9 cellular contexts compared by ENCODE assay signal in genomic region chr11:62217191-62217748, GRCh38. TPM values are rescaled to one million over a fixed set of nuclear protein-coding genes. Genes with fewer than 3 reads are reported as not detected.
DNase-seq lines count a peak whose midpoint lies in the region; ATAC-seq and TF ChIP-seq lines count a peak whose summit lies in the region.
"Had no signal": no experiment of that assay in that cellular context is flagged by ENCODE, and none has a peak within 500 bp of the region (broad histone marks: within the 10 kb centered on the region; RNA-seq: fewer than 3 reads in every experiment).

No MANE protein-coding gene starts in this region.

- no peaks in the 10 kb centered on the region for H3K36me3 Mint-ChIP-seq in progenitor cell of endocrine pancreas (ENCODE audit: insufficient read depth)
- H3K36me3 Mint-ChIP-seq in activated T-helper 17 cell treated with anti-CD3 and anti-CD28 coated beads, Interleukin-2, amount 50 U/mL, for 72 hours (ENCODE audit: low read depth), result no peaks in the 10 kb centered on the region
- peaks cover 2% of the 10 kb centered on the region for H3K36me3 Mint-ChIP-seq in activated naive CD8-positive, alpha-beta T cell treated with anti-CD3 and anti-CD28 coated beads, Interleukin-2, amount 50 U/mL, for 24 hours (ENCODE audit: low read depth)
- H3K36me3 Mint-ChIP-seq: CD4-positive, CD25-positive, alpha-beta regulatory T cell had no signal

- TF ChIP-seq POLR2A in NB4 (IDR thresholded peaks at IDR 0.05; ENCODE audit: extremely low read depth, insufficient read length), result no peak
- TF ChIP-seq POLR2A in body of pancreas (IDR thresholded peaks at IDR 0.05), result no peak

- H3K4me3 Mint-ChIP-seq in progenitor cell of endocrine pancreas (ENCODE audit: low read depth), result no peak overlapping the region
- no peak overlapping the region for H3K4me3 Mint-ChIP-seq in activated T-helper 17 cell treated with anti-CD3 and anti-CD28 coated beads, Interleukin-2, amount 50 U/mL, for 72 hours
- no peak overlapping the region for H3K4me3 Mint-ChIP-seq in activated naive CD8-positive, alpha-beta T cell treated with anti-CD3 and anti-CD28 coated beads, Interleukin-2, amount 50 U/mL, for 24 hours
- H3K4me3 Mint-ChIP-seq: CD4-positive, CD25-positive, alpha-beta regulatory T cell had no signal

- H3K27me3 ChIP-seq in body of pancreas, result no peaks in the 10 kb centered on the region

- WGBS in body of pancreas, 2 donors, result 48 to 52% methylated on average over 5 of the region's 5 CpGs

- H3K4me3 ChIP-seq in NB4 (ENCODE audit: low read depth, low read length), result no peak overlapping the region
- H3K4me3 ChIP-seq in body of pancreas, result no peak overlapping the region
- H3K4me3 ChIP-seq in mucosa of descending colon, result no peak overlapping the region

- no peak overlapping the region for H3K27ac ChIP-seq in body of pancreas

- intact Hi-C loops in body of pancreas (cut with DNase I) (no loop called here), mucosa of descending colon (cut with DNase I, micrococcal nuclease) (no loop called here)

- peak; percentile 45 for TF ChIP-seq CTCF in NB4 (IDR thresholded peaks at IDR 0.05; ENCODE audit: low read depth, low read length)
- TF ChIP-seq CTCF in body of pancreas (IDR thresholded peaks at IDR 0.05), result peak in 4 of 7 experiments; percentile 30 to 45 (median 44)
- peak; percentile 56 for TF ChIP-seq CTCF in progenitor cell of endocrine pancreas (IDR thresholded peaks at IDR 0.05; ENCODE audit: unreplicated experiment)
- no peak for TF ChIP-seq CTCF in mucosa of descending colon (IDR thresholded peaks at IDR 0.05)

- H3K36me3 ChIP-seq in body of pancreas (replicated peaks in 1 of 2; ENCODE audit: insufficient read depth in 1 of 2, low read depth in 2 of 2), result no peaks in the 10 kb centered on the region
- H3K36me3 ChIP-seq in mucosa of descending colon (ENCODE audit: low read depth), result no peaks in the 10 kb centered on the region

- H3K9me3 ChIP-seq in body of pancreas (no peaks in the 10 kb centered on the region), mucosa of descending colon (peaks cover 7% of the 10 kb centered on the region)

- H3K4me1 Mint-ChIP-seq in progenitor cell of endocrine pancreas (ENCODE audit: low read depth), result peaks cover 15% of the 10 kb centered on the region
- H3K4me1 Mint-ChIP-seq in activated T-helper 17 cell treated with anti-CD3 and anti-CD28 coated beads, Interleukin-2, amount 50 U/mL, for 72 hours, result no peaks in the 10 kb centered on the region
- no peaks in the 10 kb centered on the region for H3K4me1 Mint-ChIP-seq in activated naive CD8-positive, alpha-beta T cell treated with anti-CD3 and anti-CD28 coated beads, Interleukin-2, amount 50 U/mL, for 24 hours
- H3K4me1 Mint-ChIP-seq: CD4-positive, CD25-positive, alpha-beta regulatory T cell had no signal

- H3K9me3 Mint-ChIP-seq in progenitor cell of endocrine pancreas (ENCODE audit: low read depth), result peaks cover 5% of the 10 kb centered on the region
- H3K9me3 Mint-ChIP-seq in activated T-helper 17 cell treated with anti-CD3 and anti-CD28 coated beads, Interleukin-2, amount 50 U/mL, for 72 hours, result peaks cover 10% of the 10 kb centered on the region
- H3K9me3 Mint-ChIP-seq in activated naive CD8-positive, alpha-beta T cell treated with anti-CD3 and anti-CD28 coated beads, Interleukin-2, amount 50 U/mL, for 24 hours, result peaks cover 12% of the 10 kb centered on the region

- peak overlapping the region; percentile 59 for H3K27ac Mint-ChIP-seq in progenitor cell of endocrine pancreas
- no peak overlapping the region for H3K27ac Mint-ChIP-seq in activated T-helper 17 cell treated with anti-CD3 and anti-CD28 coated beads, Interleukin-2, amount 50 U/mL, for 72 hours
- no peak overlapping the region for H3K27ac Mint-ChIP-seq in activated naive CD8-positive, alpha-beta T cell treated with anti-CD3 and anti-CD28 coated beads, Interleukin-2, amount 50 U/mL, for 24 hours
- H3K27ac Mint-ChIP-seq: CD4-positive, CD25-positive, alpha-beta regulatory T cell had no signal

- peaks cover 4% of the 10 kb centered on the region for H3K27me3 Mint-ChIP-seq in progenitor cell of endocrine pancreas
- peaks cover 21% of the 10 kb centered on the region for H3K27me3 Mint-ChIP-seq in activated T-helper 17 cell treated with anti-CD3 and anti-CD28 coated beads, Interleukin-2, amount 50 U/mL, for 72 hours
- peaks cover 15% of the 10 kb centered on the region for H3K27me3 Mint-ChIP-seq in activated naive CD8-positive, alpha-beta T cell treated with anti-CD3 and anti-CD28 coated beads, Interleukin-2, amount 50 U/mL, for 24 hours

- no peak for ATAC-seq in body of pancreas
- ATAC-seq in mucosa of descending colon, result no peak
- no peak for ATAC-seq in activated T-helper 17 cell treated with anti-CD3 and anti-CD28 coated beads, Interleukin-2, amount 50 U/mL, for 72 hours (replicated peaks)
- no peak for ATAC-seq in activated naive CD8-positive, alpha-beta T cell treated with anti-CD3 and anti-CD28 coated beads, Interleukin-2, amount 50 U/mL, for 24 hours

- peak; percentile 41 to 42 for DNase-seq in NCI-H2081 (lab: John Stamatoyannopoulos, UW)
- no peak for DNase-seq in NCI-H2081 treated with DMSO at 0.1 percent for 48 hours (lab: John Stamatoyannopoulos, UW)
- peak; percentile 38 for DNase-seq in NB4 (ENCODE audit: low read depth)
- DNase-seq in body of pancreas, result no peak
- DNase-seq in progenitor cell of endocrine pancreas (ENCODE audit: low spot score, unreplicated experiment), result no peak
- no peak for DNase-seq in mucosa of descending colon
- DNase-seq in activated naive CD8-positive, alpha-beta T cell treated with anti-CD3 and anti-CD28 coated beads, Interleukin-2, amount 50 U/mL, for 24 hours, result no peak

- H3K4me1 ChIP-seq in body of pancreas (no peaks in the 10 kb centered on the region), mucosa of descending colon (ENCODE audit: low read depth) (no peaks in the 10 kb centered on the region)

RNA-seq across cellular contexts. Expression of gene SCGB2A1, which starts 8.8 kb away (rescaled TPM):
- total RNA-seq in body of pancreas, result 10 to 100 TPM in 1 of 2 donors, not detected in 1; 10.4 TPM
- not detected in 2 replicates for total RNA-seq in progenitor cell of endocrine pancreas
- total RNA-seq in mucosa of descending colon, result 1 to 10 TPM; 1.5 to 9.8 (median 5.4) TPM
- not detected for total RNA-seq in activated T-helper 17 cell treated with anti-CD3 and anti-CD28 coated beads, Interleukin-2, amount 50 U/mL, for 72 hours
- total RNA-seq: CD4-positive, CD25-positive, alpha-beta regulatory T cell had no signal

RNA-seq across cellular contexts. Expression of gene SCGB1D2, which starts 24.8 kb away (rescaled TPM):
- total RNA-seq in body of pancreas (not detected), progenitor cell of endocrine pancreas (not detected in 2 replicates), mucosa of descending colon (not detected)
- total RNA-seq in activated T-helper 17 cell treated with anti-CD3 and anti-CD28 coated beads, Interleukin-2, amount 50 U/mL, for 72 hours, result not detected
- total RNA-seq: CD4-positive, CD25-positive, alpha-beta regulatory T cell had no signal

RNA-seq across cellular contexts. Expression of gene SCGB1D1, which starts 27.3 kb away (rescaled TPM):
- total RNA-seq in body of pancreas, result not detected
- total RNA-seq in progenitor cell of endocrine pancreas, result not detected in 2 replicates
- not detected for total RNA-seq in mucosa of descending colon
- not detected for total RNA-seq in activated T-helper 17 cell treated with anti-CD3 and anti-CD28 coated beads, Interleukin-2, amount 50 U/mL, for 72 hours
- total RNA-seq: CD4-positive, CD25-positive, alpha-beta regulatory T cell had no signal

RNA-seq across cellular contexts. Expression of gene SCGB2A2, which starts 52.7 kb away (rescaled TPM):
- not detected for total RNA-seq in body of pancreas
- total RNA-seq in progenitor cell of endocrine pancreas, result not detected in 2 replicates
- not detected for total RNA-seq in mucosa of descending colon
- not detected for total RNA-seq in activated T-helper 17 cell treated with anti-CD3 and anti-CD28 coated beads, Interleukin-2, amount 50 U/mL, for 72 hours
- total RNA-seq: CD4-positive, CD25-positive, alpha-beta regulatory T cell had no signal

Comparison
In these comparisons a context has a peak if more than half of its experiments do, and no peak if none do; other contexts are left out.
1. DNase-seq: peak in NCI-H2081 (2 of 2) and NB4 (single experiment); none in NCI-H2081 treated with DMSO at 0.1 percent for 48 hours (single experiment), body of pancreas (0 of 4), progenitor cell of endocrine pancreas (single experiment), mucosa of descending colon (0 of 3) and activated naive CD8-positive, alpha-beta T cell treated with anti-CD3 and anti-CD28 coated beads, Interleukin-2, amount 50 U/mL, for 24 hours (single experiment).